Comparison of ENCODE assay signal across 8 cellular contexts in the genomic region with DNA sequence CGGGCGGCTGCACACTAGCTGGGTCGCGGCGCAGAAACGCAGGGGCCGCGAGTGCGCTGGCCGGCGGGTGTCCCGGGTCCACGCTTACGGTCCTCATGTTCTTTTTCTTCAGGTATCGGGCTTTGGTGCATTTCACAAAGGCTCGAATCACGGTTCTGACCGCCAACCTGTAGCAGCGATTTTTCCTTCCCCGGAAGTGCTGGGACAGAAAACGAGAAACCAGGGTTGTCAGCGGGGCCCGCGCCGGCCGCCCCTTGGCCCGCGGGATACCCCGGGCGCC. TPM values are rescaled to one million over a fixed set of nuclear protein-coding genes. Genes with fewer than 3 reads are reported as not detected.
DNase-seq lines count a peak whose midpoint lies in the region; ATAC-seq, FAIRE-seq and TF ChIP-seq lines count a peak whose summit lies in the region.

No MANE protein-coding gene starts in this region.

- peaks cover 64% of the 10 kb centered on the region for H3K36me3 Mint-ChIP-seq in activated T-helper 2 cell treated with anti-CD3 and anti-CD28 coated beads, Interferon-gamma antibody, Interleukin-2, Interleukin-4, amounts not matched to agents 10 μg/mL and 5 μg/mL and 100 μg/mL, durations not matched to agents 14 hours and 24 hours and 36 hours (ENCODE audit: low read depth)

- peaks cover 60% of the 10 kb centered on the region for H3K79me2 ChIP-seq in keratinocyte (ENCODE audit: control insufficient read depth, insufficient read depth, low read length)

- H3K27ac ChIP-seq in keratinocyte (ENCODE audit: control insufficient read depth, insufficient read depth, low read length) = peak overlapping the region; percentile 76
- H3K27ac ChIP-seq in thoracic aorta = peak overlapping the region; percentile 82 to 84

- ATAC-seq in Right ventricle myocardium superior (ENCODE audit: poor library complexity) = peak; percentile 4
- ATAC-seq in thoracic aorta (ENCODE audit: insufficient number of reproducible peaks, low FRiP score, low read depth) = no peak
- no peak for ATAC-seq in HG03571 (IDR thresholded peaks at IDR 0.05; ENCODE audit: unreplicated experiment)

- H3K9me3 Mint-ChIP-seq in activated T-helper 2 cell treated with anti-CD3 and anti-CD28 coated beads, Interferon-gamma antibody, Interleukin-2, Interleukin-4, amounts not matched to agents 10 μg/mL and 5 μg/mL and 100 μg/mL, durations not matched to agents 14 hours and 24 hours and 36 hours = no peaks in the 10 kb centered on the region

- peaks cover 23% of the 10 kb centered on the region for H3K4me1 Mint-ChIP-seq in activated T-helper 2 cell treated with anti-CD3 and anti-CD28 coated beads, Interferon-gamma antibody, Interleukin-2, Interleukin-4, amounts not matched to agents 10 μg/mL and 5 μg/mL and 100 μg/mL, durations not matched to agents 14 hours and 24 hours and 36 hours (ENCODE audit: low read depth)

- peaks cover 9% of the 10 kb centered on the region for H4K20me1 ChIP-seq in keratinocyte (ENCODE audit: control insufficient read depth, extremely low read depth, insufficient read depth, low read length)

- H3K4me3 ChIP-seq in keratinocyte (ENCODE audit: control insufficient read depth in 2 of 3, extremely low read depth in 1 of 3, insufficient read depth in 2 of 3, low read depth in 1 of 3, low read length in 3 of 3) = peak overlapping the region; percentile 70 to 90 (median 86)
- H3K4me3 ChIP-seq in thoracic aorta = peak overlapping the region; percentile 100

- FAIRE-seq in keratinocyte (lab: Jason Lieb, UNC) = no peak

- H3K27me3 ChIP-seq in keratinocyte (ENCODE audit: control insufficient read depth, extremely low read depth, insufficient read depth, low read length) (no peaks in the 10 kb centered on the region), thoracic aorta (replicated peaks; ENCODE audit: insufficient read depth) (no peaks in the 10 kb centered on the region)

- H3K9me1 ChIP-seq in keratinocyte (ENCODE audit: control insufficient read depth, extremely low read depth, insufficient read depth, low read length) = no peaks in the 10 kb centered on the region

- H3K27ac Mint-ChIP-seq in activated T-helper 2 cell treated with anti-CD3 and anti-CD28 coated beads, Interferon-gamma antibody, Interleukin-2, Interleukin-4, amounts not matched to agents 10 μg/mL and 5 μg/mL and 100 μg/mL, durations not matched to agents 14 hours and 24 hours and 36 hours = peak overlapping the region; percentile 77

- peak overlapping the region; percentile 91 for H3K9ac ChIP-seq in keratinocyte (ENCODE audit: control insufficient read depth, extremely low read depth, insufficient read depth, low read length)

- peak overlapping the region; percentile 87 for H3K4me3 Mint-ChIP-seq in activated T-helper 2 cell treated with anti-CD3 and anti-CD28 coated beads, Interferon-gamma antibody, Interleukin-2, Interleukin-4, amounts not matched to agents 10 μg/mL and 5 μg/mL and 100 μg/mL, durations not matched to agents 14 hours and 24 hours and 36 hours (ENCODE audit: low read depth)

- peaks cover 17 to 29% of the 10 kb centered on the region in 2 experiments for H3K36me3 ChIP-seq in keratinocyte (ENCODE audit: control insufficient read depth in 2 of 2, extremely low read depth in 1 of 2, insufficient read depth in 2 of 2, low read length in 2 of 2)
- H3K36me3 ChIP-seq in thoracic aorta = peaks cover 32% of the 10 kb centered on the region

- no peaks in the 10 kb centered on the region for H3K27me3 Mint-ChIP-seq in activated T-helper 2 cell treated with anti-CD3 and anti-CD28 coated beads, Interferon-gamma antibody, Interleukin-2, Interleukin-4, amounts not matched to agents 10 μg/mL and 5 μg/mL and 100 μg/mL, durations not matched to agents 14 hours and 24 hours and 36 hours (ENCODE audit: low read depth)

- TF ChIP-seq CTCF in keratinocyte (optimal IDR thresholded peaks at IDR 0.05 in 1 of 3, IDR thresholded peaks at IDR 0.05 in 1 of 3, conservative IDR thresholded peaks at IDR 0.05 in 1 of 3; ENCODE audit: extremely low read depth in 1 of 3, insufficient read depth in 2 of 3, low read length in 3 of 3) (no peak), thoracic aorta (IDR thresholded peaks at IDR 0.05) (no peak)

- no peaks in the 10 kb centered on the region for H3K9me3 ChIP-seq in keratinocyte (ENCODE audit: control insufficient read depth, low read depth, low read length)
- no peaks in the 10 kb centered on the region for H3K9me3 ChIP-seq in thoracic aorta

- intact Hi-C loops in Right ventricle myocardium superior (cut with DNase I) = no loop called here
- intact Hi-C loops in cardiac septum (cut with DNase I) = loop anchor here (1.0 to 2.0 kb wide), 2 partner anchors 7 to 32 kb away; a partner anchor contains a TSS
- intact Hi-C loops in activated T-helper 2 cell treated with anti-CD3 and anti-CD28 coated beads, Interferon-gamma antibody, Interleukin-2, Interleukin-4, amounts not matched to agents 10 μg/mL and 5 μg/mL and 100 μg/mL, durations not matched to agents 14 hours and 24 hours and 36 hours (cut with micrococcal nuclease) = loop anchor here (1.0 to 10.0 kb wide), 5 partner anchors 7 to 1148 kb away; a partner anchor contains a TSS

- H2AFZ ChIP-seq in keratinocyte (ENCODE audit: control insufficient read depth, low read length) = peak overlapping the region; percentile 66

- peaks cover 28% of the 10 kb centered on the region for H3K4me1 ChIP-seq in keratinocyte (ENCODE audit: control insufficient read depth, extremely low read depth, insufficient read depth, low read length)
- peaks cover 15 to 36% of the 10 kb centered on the region in 2 donors for H3K4me1 ChIP-seq in thoracic aorta (ENCODE audit: control insufficient read depth in 1 of 2, low read depth in 2 of 2)

- dilution Hi-C loops in keratinocyte (cut with MboI; ENCODE audit: extremely low pct_ligation_motif_present, low sequenced_read_pairs) = no loop called here

- peak overlapping the region; percentile 87 for H3K4me2 ChIP-seq in keratinocyte (ENCODE audit: control insufficient read depth, extremely low read depth, insufficient read depth, low read depth, low read length)

- no peak for DNase-seq in Right ventricle myocardium superior
- no peak for DNase-seq in cardiac septum (ENCODE audit: low spot score)
- no peak for DNase-seq in activated T-helper 2 cell treated with anti-CD3 and anti-CD28 coated beads, Interferon-gamma antibody, Interleukin-2, Interleukin-4, amounts not matched to agents 10 μg/mL and 5 μg/mL and 100 μg/mL, durations not matched to agents 14 hours and 24 hours and 36 hours (ENCODE audit: low spot score)
- no peak for DNase-seq in keratinocyte (ENCODE audit: low read depth, low spot score)
- DNase-seq in thoracic aorta (ENCODE audit: low spot score) = no peak
- no peak for DNase-seq in RKO (ENCODE audit: low spot score)
- no peak for DNase-seq in NCI-H1436 (lab: John Stamatoyannopoulos, UW)

RNA-seq across cellular contexts. Expression of a gene that starts 0.3 kb away (rescaled TPM):
- total RNA-seq in Right ventricle myocardium superior (144 TPM), cardiac septum (127 TPM), thoracic aorta (100 to 1,000 TPM in 1 of 2 donors, 10 to 100 TPM in 1; 96.9 to 121 TPM)
- 143 and 154 TPM in 2 replicates for total RNA-seq in activated T-helper 2 cell treated with anti-CD3 and anti-CD28 coated beads, Interferon-gamma antibody, Interleukin-2, Interleukin-4, amounts not matched to agents 10 μg/mL and 5 μg/mL and 100 μg/mL, durations not matched to agents 14 hours and 24 hours and 36 hours
- 94.3 to 169 TPM (median 133 TPM) in 3 replicates for polyA plus RNA-seq in keratinocyte
- 31.7 TPM for polyA plus RNA-seq in keratinocyte (2011; ENCODE audit: low read depth)
- polyA plus RNA-seq in keratinocyte (2011; cell fraction: cytosol; rRNA removed) = 121 and 139 TPM in 2 replicates
- polyA plus RNA-seq in keratinocyte (2011; cell fraction: nucleus; rRNA removed) = 71.0 and 73.2 TPM in 2 replicates
- 118 and 167 TPM in 2 replicates for polyA plus RNA-seq in keratinocyte (2012; ENCODE audit: low replicate concordance)
- 42.8 to 84.5 TPM (median 75.4 TPM) in 3 replicates for polyA minus RNA-seq in keratinocyte
- polyA minus RNA-seq in keratinocyte (2011; cell fraction: cytosol; rRNA and poly(A)+ RNA removed) = 137 TPM
- polyA minus RNA-seq in keratinocyte (2011; cell fraction: nucleus; rRNA and poly(A)+ RNA removed) = 25.4 and 27.8 TPM in 2 replicates

RNA-seq across cellular contexts. Expression of a gene that starts 7.6 kb away (rescaled TPM):
- total RNA-seq in Right ventricle myocardium superior (45.7 TPM), cardiac septum (78.6 TPM), thoracic aorta (100 to 1,000 TPM; 214 to 313 TPM)
- total RNA-seq in activated T-helper 2 cell treated with anti-CD3 and anti-CD28 coated beads, Interferon-gamma antibody, Interleukin-2, Interleukin-4, amounts not matched to agents 10 μg/mL and 5 μg/mL and 100 μg/mL, durations not matched to agents 14 hours and 24 hours and 36 hours = 123 and 124 TPM in 2 replicates
- 97.0 to 171 TPM (median 140 TPM) in 3 replicates for polyA plus RNA-seq in keratinocyte
- 75.5 TPM for polyA plus RNA-seq in keratinocyte (2011; ENCODE audit: low read depth)
- 28.4 and 29.1 TPM in 2 replicates for polyA plus RNA-seq in keratinocyte (2011; cell fraction: cytosol; rRNA removed)
- polyA plus RNA-seq in keratinocyte (2011; cell fraction: nucleus; rRNA removed) = 897 and 930 TPM in 2 replicates
- polyA plus RNA-seq in keratinocyte (2012; ENCODE audit: low replicate concordance) = 61.3 and 150 TPM in 2 replicates
- 41.8 to 80.5 TPM (median 44.9 TPM) in 3 replicates for polyA minus RNA-seq in keratinocyte
- polyA minus RNA-seq in keratinocyte (2011; cell fraction: cytosol; rRNA and poly(A)+ RNA removed) = 10.7 TPM
- 90.2 and 130 TPM in 2 replicates for polyA minus RNA-seq in keratinocyte (2011; cell fraction: nucleus; rRNA and poly(A)+ RNA removed)

RNA-seq across cellular contexts. Expression of a gene that starts 14.3 kb away (rescaled TPM):
- total RNA-seq in Right ventricle myocardium superior (1.8 TPM), cardiac septum (1.8 TPM), thoracic aorta (under 1 TPM in 1 of 2 donors, not detected in 1; 0.68 TPM)
- not detected in 2 replicates for total RNA-seq in activated T-helper 2 cell treated with anti-CD3 and anti-CD28 coated beads, Interferon-gamma antibody, Interleukin-2, Interleukin-4, amounts not matched to agents 10 μg/mL and 5 μg/mL and 100 μg/mL, durations not matched to agents 14 hours and 24 hours and 36 hours
- polyA plus RNA-seq in keratinocyte = 4.6 to 6.5 TPM (median 5.1 TPM) in 3 replicates
- polyA plus RNA-seq in keratinocyte (2011; ENCODE audit: low read depth) = 0.45 TPM
- 2.9 and 4.5 TPM in 2 replicates for polyA plus RNA-seq in keratinocyte (2011; cell fraction: cytosol; rRNA removed)
- 4.0 and 5.7 TPM in 2 replicates for polyA plus RNA-seq in keratinocyte (2011; cell fraction: nucleus; rRNA removed)
- 2.4 and 7.2 TPM in 2 replicates for polyA plus RNA-seq in keratinocyte (2012; ENCODE audit: low replicate concordance)
- 0.64 to 1.9 TPM (median 1.0 TPM) in 3 replicates for polyA minus RNA-seq in keratinocyte
- polyA minus RNA-seq in keratinocyte (2011; cell fraction: cytosol; rRNA and poly(A)+ RNA removed) = 6.5 TPM
- 0.62 and 1.6 TPM in 2 replicates for polyA minus RNA-seq in keratinocyte (2011; cell fraction: nucleus; rRNA and poly(A)+ RNA removed)

RNA-seq across cellular contexts. Expression of a gene that starts 28.7 kb away (rescaled TPM):
- total RNA-seq in Right ventricle myocardium superior (17.1 TPM), cardiac septum (35.3 TPM), thoracic aorta (10 to 100 TPM; 21.7 to 23.6 TPM)
- total RNA-seq in activated T-helper 2 cell treated with anti-CD3 and anti-CD28 coated beads, Interferon-gamma antibody, Interleukin-2, Interleukin-4, amounts not matched to agents 10 μg/mL and 5 μg/mL and 100 μg/mL, durations not matched to agents 14 hours and 24 hours and 36 hours = 4.0 and 4.7 TPM in 2 replicates
- polyA plus RNA-seq in keratinocyte = 5.0 to 6.7 TPM (median 6.5 TPM) in 3 replicates
- 0.79 TPM for polyA plus RNA-seq in keratinocyte (2011; ENCODE audit: low read depth)
- polyA plus RNA-seq in keratinocyte (2011; cell fraction: cytosol; rRNA removed) = 1.4 and 3.9 TPM in 2 replicates
- polyA plus RNA-seq in keratinocyte (2011; cell fraction: nucleus; rRNA removed) = 5.0 and 8.3 TPM in 2 replicates
- polyA plus RNA-seq in keratinocyte (2012; ENCODE audit: low replicate concordance) = 3.7 and 16.1 TPM in 2 replicates
- polyA minus RNA-seq in keratinocyte = 1.7 to 3.9 TPM (median 2.3 TPM) in 3 replicates
- polyA minus RNA-seq in keratinocyte (2011; cell fraction: cytosol; rRNA and poly(A)+ RNA removed) = 10.6 TPM
- polyA minus RNA-seq in keratinocyte (2011; cell fraction: nucleus; rRNA and poly(A)+ RNA removed) = 4.7 and 7.9 TPM in 2 replicates

RNA-seq across cellular contexts. Expression of a gene that starts 31.8 kb away (rescaled TPM):
- total RNA-seq in Right ventricle myocardium superior = 271 TPM
- total RNA-seq in cardiac septum = 174 TPM
- total RNA-seq in activated T-helper 2 cell treated with anti-CD3 and anti-CD28 coated beads, Interferon-gamma antibody, Interleukin-2, Interleukin-4, amounts not matched to agents 10 μg/mL and 5 μg/mL and 100 μg/mL, durations not matched to agents 14 hours and 24 hours and 36 hours = 133 TPM in 2 replicates
- 75.8 to 86.9 TPM (median 83.2 TPM) in 3 replicates for polyA plus RNA-seq in keratinocyte
- 159 TPM for polyA plus RNA-seq in keratinocyte (2011; ENCODE audit: low read depth)
- 36.7 and 110 TPM in 2 replicates for polyA plus RNA-seq in keratinocyte (2011; cell fraction: cytosol; rRNA removed)
- 32.3 and 40.6 TPM in 2 replicates for polyA plus RNA-seq in keratinocyte (2011; cell fraction: nucleus; rRNA removed)
- 72.4 and 134 TPM in 2 replicates for polyA plus RNA-seq in keratinocyte (2012; ENCODE audit: low replicate concordance)
- polyA minus RNA-seq in keratinocyte = 10.8 to 14.5 TPM (median 13.5 TPM) in 3 replicates
- polyA minus RNA-seq in keratinocyte (2011; cell fraction: cytosol; rRNA and poly(A)+ RNA removed) = 90.7 TPM
- 7.7 and 13.7 TPM in 2 replicates for polyA minus RNA-seq in keratinocyte (2011; cell fraction: nucleus; rRNA and poly(A)+ RNA removed)
- total RNA-seq in thoracic aorta = 10 to 100 TPM; 43.5 to 94.5 TPM
